In the genomic region with DNA sequence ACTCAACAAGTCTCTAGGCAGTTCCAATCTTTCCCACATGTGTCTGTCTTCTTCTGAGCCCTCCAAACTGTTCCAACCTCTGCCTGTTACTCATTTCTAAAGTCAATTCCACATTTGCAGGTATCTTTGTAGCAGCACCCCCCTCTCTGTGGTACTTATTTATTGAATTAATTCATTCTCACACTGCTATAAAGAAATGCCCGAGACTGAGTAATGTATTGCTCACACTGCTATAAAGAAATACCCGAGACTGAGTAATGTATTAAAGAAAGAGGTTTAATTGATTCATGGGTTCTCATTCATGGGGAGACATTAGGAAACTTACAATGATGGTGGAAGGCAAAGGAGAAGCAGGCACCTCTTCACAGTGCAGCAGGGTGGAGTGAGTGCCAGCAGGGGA, we compare ENCODE assay signal across 8 cellular contexts.
"Had no signal": no experiment of that assay in that cellular context is flagged by ENCODE, and none has a peak within 500 bp of the region (broad histone marks: within the 10 kb centered on the region; RNA-seq: fewer than 3 reads in every experiment).

No MANE protein-coding gene starts in this region.

- ATAC-seq: GM23338, HepG2 had no signal

- H3K27ac Mint-ChIP-seq: GM23338, H9, IgD-negative memory B cell had no signal

- DNase-seq: H9, HCEC 1CT, KBM-7 had no signal

- H3K4me1 Mint-ChIP-seq: GM23338, H9, IgD-negative memory B cell had no signal

- H3K4me2 ChIP-seq: GM23338, KMS-11 had no signal

- H3K4me3 ChIP-seq: GM23338 had no signal

- H3K4me3 Mint-ChIP-seq: GM23338, H9, IgD-negative memory B cell had no signal

- H2AFZ ChIP-seq: GM23338 had no signal

- H3K27ac ChIP-seq: HL-60, KMS-11 had no signal

- H3K36me3 Mint-ChIP-seq: IgD-negative memory B cell had no signal

- H3K9ac ChIP-seq: KMS-11 had no signal

- H3K27me3 Mint-ChIP-seq: IgD-negative memory B cell had no signal
